Comparison of ENCODE assay signal across 24 cellular contexts in genomic region chr10:104822088-104822487, GRCh38.
"Had no signal": no experiment of that assay in that cellular context is flagged by ENCODE, and none has a peak within 500 bp of the region (broad histone marks: within the 10 kb centered on the region; RNA-seq: fewer than 3 reads in every experiment).

No MANE protein-coding gene starts in this region.

- H3K27ac ChIP-seq: colonic mucosa, coronary artery, dorsolateral prefrontal cortex, epithelial cell of prostate, esophagus muscularis mucosa, esophagus squamous epithelium, foreskin keratinocyte, gastrocnemius medialis, gastroesophageal sphincter, heart left ventricle, heart right ventricle had no signal

- H3K4me3 ChIP-seq: colonic mucosa, coronary artery, dorsolateral prefrontal cortex, esophagus muscularis mucosa, esophagus squamous epithelium, gastrocnemius medialis, gastroesophageal sphincter, heart left ventricle, heart right ventricle had no signal

- DNase-seq: colonic mucosa; cortex of kidney; dermis blood vessel endothelial cell; dorsolateral prefrontal cortex; effector CD4-positive, alpha-beta T cell; effector CD8-positive, alpha-beta T cell; effector memory CD4-positive, alpha-beta T cell; effector memory CD8-positive, alpha-beta T cell; endodermal cell; erythroblast; esophagus squamous epithelium; foreskin fibroblast; foreskin keratinocyte; foreskin melanocyte; gastrocnemius medialis; glutamatergic neuron; head of caudate nucleus; heart left ventricle; heart right ventricle had no signal

- H3K36me3 ChIP-seq: colonic mucosa, esophagus muscularis mucosa, esophagus squamous epithelium, gastrocnemius medialis, gastroesophageal sphincter, heart left ventricle, heart right ventricle had no signal

- H3K27me3 ChIP-seq: colonic mucosa, esophagus muscularis mucosa, esophagus squamous epithelium, foreskin keratinocyte, gastrocnemius medialis, gastroesophageal sphincter, heart left ventricle had no signal

- H3K9me3 ChIP-seq: colonic mucosa, esophagus squamous epithelium, gastrocnemius medialis had no signal

- ATAC-seq: effector memory CD8-positive, alpha-beta T cell; esophagus mucosa; foreskin keratinocyte; gastrocnemius medialis; gastroesophageal sphincter; heart left ventricle; heart right ventricle had no signal

- H3K4me1 ChIP-seq: colonic mucosa, esophagus muscularis mucosa, esophagus squamous epithelium, foreskin keratinocyte, gastrocnemius medialis, gastroesophageal sphincter, heart left ventricle, heart right ventricle had no signal
